In the genomic region with DNA sequence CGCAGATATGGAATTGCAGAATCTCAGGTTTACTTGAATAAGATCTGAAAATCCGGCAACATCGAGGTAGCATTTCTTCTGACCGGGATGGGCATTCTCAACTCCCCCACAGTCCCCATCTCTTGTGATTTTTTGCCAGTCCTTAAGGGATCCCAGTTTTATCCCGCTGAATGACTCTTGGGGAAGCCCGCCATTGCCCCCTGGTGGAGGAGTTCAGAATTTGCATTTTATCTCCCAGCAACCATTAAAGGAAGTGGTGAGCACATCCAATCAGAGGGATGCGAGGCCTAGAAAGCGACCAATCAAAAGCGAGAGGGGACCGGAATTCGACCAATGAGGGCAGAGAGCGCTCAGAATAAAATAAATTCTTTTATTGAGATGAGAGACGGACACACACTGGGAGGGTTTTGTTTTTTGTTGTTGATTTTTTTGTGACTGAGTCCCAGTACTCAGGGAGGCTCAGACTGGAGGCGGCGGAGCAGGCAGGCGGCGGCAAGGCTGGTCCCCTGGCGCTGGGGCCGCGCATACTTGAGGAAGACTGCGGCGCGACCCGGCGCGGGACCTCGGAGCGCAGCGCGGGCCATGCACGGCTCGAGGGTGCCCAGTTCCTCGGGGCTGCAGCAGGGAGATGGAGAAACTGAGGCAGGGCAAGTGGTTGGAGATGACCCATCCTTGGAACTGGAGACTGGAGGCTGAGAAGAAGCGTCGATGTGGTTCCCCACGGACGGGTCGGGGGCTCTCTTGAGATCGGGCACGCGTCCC, we compare ENCODE assay signal across 8 cellular contexts. TPM values are rescaled to one million over a fixed set of nuclear protein-coding genes. Genes with fewer than 3 reads are reported as not detected.
DNase-seq lines count a peak whose midpoint lies in the region; ATAC-seq, FAIRE-seq and TF ChIP-seq lines count a peak whose summit lies in the region.

No MANE protein-coding gene starts in this region.

- DNase-seq in GM12891 (ENCODE audit: insufficient read length, low spot score) (peak; percentile 92), NCI-H146 (lab: John Stamatoyannopoulos, UW) (peak; percentile 83), SW 1271 (lab: John Stamatoyannopoulos, UW) (peak; percentile 61 to 71), head of caudate nucleus (peak; percentile 52 to 94 (median 86)), progenitor cell of endocrine pancreas (ENCODE audit: low spot score, unreplicated experiment) (peak; percentile 40), urothelium cell line (ENCODE audit: low spot score) (peak; percentile 87)

- FAIRE-seq in GM12891 (lab: Jason Lieb, UNC) = peak; percentile 71
- FAIRE-seq in urothelium cell line (lab: Jason Lieb, UNC) = no peak

- ATAC-seq in GM18519 (IDR thresholded peaks at IDR 0.05; ENCODE audit: low FRiP score, unreplicated experiment) = no peak

- H3K27me3 Mint-ChIP-seq in activated naive CD8-positive, alpha-beta T cell = peaks cover 32% of the 10 kb centered on the region
- peaks cover 68% of the 10 kb centered on the region for H3K27me3 Mint-ChIP-seq in progenitor cell of endocrine pancreas

- peak overlapping the region; percentile 47 for H3K4me3 Mint-ChIP-seq in activated naive CD8-positive, alpha-beta T cell
- no peak overlapping the region for H3K4me3 Mint-ChIP-seq in progenitor cell of endocrine pancreas (ENCODE audit: low read depth)

- peak; percentile 73 for TF ChIP-seq CTCF in progenitor cell of endocrine pancreas (IDR thresholded peaks at IDR 0.05; ENCODE audit: unreplicated experiment)

- H3K36me3 Mint-ChIP-seq in activated naive CD8-positive, alpha-beta T cell = peaks cover 3% of the 10 kb centered on the region
- peaks cover 3% of the 10 kb centered on the region for H3K36me3 Mint-ChIP-seq in progenitor cell of endocrine pancreas (ENCODE audit: insufficient read depth)

- intact Hi-C loops in head of caudate nucleus (cut with DNase I) = no loop called here

- no peaks in the 10 kb centered on the region for H3K9me3 Mint-ChIP-seq in activated naive CD8-positive, alpha-beta T cell (ENCODE audit: low read depth)
- peaks cover 4% of the 10 kb centered on the region for H3K9me3 Mint-ChIP-seq in progenitor cell of endocrine pancreas (ENCODE audit: low read depth)

- TF ChIP-seq POLR2A in GM12891 (IDR thresholded peaks at IDR 0.05; ENCODE audit: low read depth, low read length) = no peak

- peaks cover 18% of the 10 kb centered on the region for H3K4me1 Mint-ChIP-seq in activated naive CD8-positive, alpha-beta T cell (ENCODE audit: low read depth)
- peaks cover 2% of the 10 kb centered on the region for H3K4me1 Mint-ChIP-seq in progenitor cell of endocrine pancreas (ENCODE audit: low read depth)

- H3K27ac Mint-ChIP-seq in activated naive CD8-positive, alpha-beta T cell = no peak overlapping the region
- no peak overlapping the region for H3K27ac Mint-ChIP-seq in progenitor cell of endocrine pancreas

TF ChIP-seq in GM12891, 5 proteins besides CTCF, POLR2A, EP300 and RAD21:
- TF ChIP-seq PAX5 (IDR thresholded peaks at IDR 0.05; ENCODE audit: insufficient read depth, low read length, severe bottlenecking) (no peak), TAF1 (IDR thresholded peaks at IDR 0.05; ENCODE audit: low read depth, low read length) (no peak), POLR2AphosphoS5 (IDR thresholded peaks at IDR 0.05; ENCODE audit: low read depth, low read length) (no peak), SPI1 (IDR thresholded peaks at IDR 0.05; ENCODE audit: low read depth, low read length) (peak; percentile 79), POU2F2 (IDR thresholded peaks at IDR 0.05; ENCODE audit: low read depth, low read length) (peak; percentile 98)

RNA-seq across cellular contexts. Expression of a gene that starts 3.9 kb away (rescaled TPM):
- 0.13 TPM for polyA plus RNA-seq in GM12891 (2012; ENCODE audit: low read depth, missing spikeins)
- not detected in 2 replicates for total RNA-seq in progenitor cell of endocrine pancreas

RNA-seq across cellular contexts. Expression of a gene that starts 4.5 kb away (rescaled TPM):
- 0.06 TPM for polyA plus RNA-seq in GM12891 (2012; ENCODE audit: low read depth, missing spikeins)
- 0.50 and 0.78 TPM in 2 replicates for total RNA-seq in progenitor cell of endocrine pancreas

RNA-seq across cellular contexts. Expression of a gene that starts 30.8 kb away (rescaled TPM):
- 4.1 TPM for polyA plus RNA-seq in GM12891 (2012; ENCODE audit: low read depth, missing spikeins)
- 35.3 and 37.2 TPM in 2 replicates for total RNA-seq in progenitor cell of endocrine pancreas

Comparison
In these comparisons a context has a peak if more than half of its experiments do, and no peak if none do; other contexts are left out.
1. DNase-seq: peak in every context shown above with its lines; median percentile 92 in GM12891; 87 in urothelium cell line; 86 in head of caudate nucleus; 83 in NCI-H146; 66 in SW 1271; 40 in progenitor cell of endocrine pancreas.